Comparison of ENCODE assay signal across 21 cellular contexts in the genomic region with DNA sequence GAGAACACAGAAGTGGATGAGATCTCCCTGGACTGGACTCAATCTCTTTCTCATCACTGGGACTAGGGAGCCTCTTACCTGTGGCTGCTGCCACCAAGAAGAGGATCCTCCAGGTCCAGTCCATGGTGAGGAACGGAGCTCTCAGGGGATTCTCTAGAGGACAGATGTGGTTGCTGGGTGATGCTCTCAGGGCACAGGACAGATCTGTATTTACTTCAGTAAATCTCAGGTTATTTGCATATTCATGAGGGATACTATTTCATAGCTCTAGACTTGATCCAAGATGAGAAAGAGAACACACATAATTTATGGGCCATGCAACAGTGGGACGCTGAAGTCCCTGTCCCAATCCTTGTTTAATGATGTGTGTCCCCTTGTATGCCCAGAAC.
DNase-seq lines count a peak whose midpoint lies in the region; ATAC-seq and TF ChIP-seq lines count a peak whose summit lies in the region.
"Had no signal": no experiment of that assay in that cellular context is flagged by ENCODE, and none has a peak within 500 bp of the region (broad histone marks: within the 10 kb centered on the region; RNA-seq: fewer than 3 reads in every experiment).

No MANE protein-coding gene starts in this region.

- BruUV-seq in Calu3 (replicated peaks; lab: Mats Ljungman, UMichigan), result no TSS peak

- peak; percentile 39 for ATAC-seq in stimulated activated memory B cell treated with anti-CD40 and anti-IgM and Interleukin-4, amounts not matched to agents 10 μg/mL and 1 μg/mL and 100 μg/mL, for 72 hours
- ATAC-seq in HG02759 (IDR thresholded peaks at IDR 0.05; ENCODE audit: unreplicated experiment), result no peak
- ATAC-seq: A549, gastrocnemius medialis had no signal

- CTCF ChIA-PET in activated CD4-positive, alpha-beta T cell treated with anti-CD3 and anti-CD28 coated beads, Interleukin-2, amount 10 ng/mL, durations not matched to agents 7 days and 5 days (lab: Charles Lee), result interaction anchor here (1.1 to 5.2 kb wide), 5 partner anchors 12 to 677 kb away, joined by 3 to 51 read pairs (median 6); no protein-coding TSS in a partner anchor
- CTCF ChIA-PET in Calu3 (lab: Charles Lee), result no interaction called here

- no peaks in the 10 kb centered on the region for H3K9me3 Mint-ChIP-seq in activated CD4-positive, alpha-beta T cell treated with anti-CD3 and anti-CD28 coated beads, Interleukin-2, amount 10 ng/mL, durations not matched to agents 7 days and 5 days
- no peaks in the 10 kb centered on the region for H3K9me3 Mint-ChIP-seq in activated naive CD8-positive, alpha-beta T cell (ENCODE audit: low read depth)
- H3K9me3 Mint-ChIP-seq in stimulated activated memory B cell treated with anti-CD40 and anti-IgM and Interleukin-4, amounts not matched to agents 10 μg/mL and 1 μg/mL and 100 μg/mL, for 72 hours, result no peaks in the 10 kb centered on the region
- H3K9me3 Mint-ChIP-seq in Calu3 (ENCODE audit: low read depth, unreplicated experiment), result no peaks in the 10 kb centered on the region

- H3K27me3 ChIP-seq in brain microvascular endothelial cell (replicated peaks), result no peaks in the 10 kb centered on the region
- H3K27me3 ChIP-seq: cardiac muscle cell, gastrocnemius medialis, sigmoid colon, SJCRH30 had no signal

- H3K27ac Mint-ChIP-seq in activated CD4-positive, alpha-beta T cell treated with anti-CD3 and anti-CD28 coated beads, Interleukin-2, amount 10 ng/mL, durations not matched to agents 7 days and 5 days, result peak overlapping the region; percentile 94
- H3K27ac Mint-ChIP-seq in activated naive CD8-positive, alpha-beta T cell, result peak overlapping the region; percentile 54
- no peak overlapping the region for H3K27ac Mint-ChIP-seq in stimulated activated memory B cell treated with anti-CD40 and anti-IgM and Interleukin-4, amounts not matched to agents 10 μg/mL and 1 μg/mL and 100 μg/mL, for 72 hours
- no peak overlapping the region for H3K27ac Mint-ChIP-seq in Calu3 (ENCODE audit: unreplicated experiment)
- H3K27ac Mint-ChIP-seq: nephron had no signal

- H3K27me3 Mint-ChIP-seq in activated CD4-positive, alpha-beta T cell treated with anti-CD3 and anti-CD28 coated beads, Interleukin-2, amount 10 ng/mL, durations not matched to agents 7 days and 5 days, result no peaks in the 10 kb centered on the region
- no peaks in the 10 kb centered on the region for H3K27me3 Mint-ChIP-seq in activated naive CD8-positive, alpha-beta T cell
- H3K27me3 Mint-ChIP-seq in stimulated activated memory B cell treated with anti-CD40 and anti-IgM and Interleukin-4, amounts not matched to agents 10 μg/mL and 1 μg/mL and 100 μg/mL, for 72 hours, result no peaks in the 10 kb centered on the region
- H3K27me3 Mint-ChIP-seq in Calu3 (ENCODE audit: unreplicated experiment), result peaks cover 58% of the 10 kb centered on the region

- H3K36me3 ChIP-seq in brain microvascular endothelial cell (replicated peaks), result no peaks in the 10 kb centered on the region
- H3K36me3 ChIP-seq: cardiac muscle cell, gastrocnemius medialis, HAP-1, sigmoid colon, SJCRH30 had no signal

- no peak for TF ChIP-seq CTCF in brain microvascular endothelial cell (IDR thresholded peaks at IDR 0.05; ENCODE audit: low read depth, low read length, missing control alignments)
- no peak for TF ChIP-seq CTCF in Calu3 (IDR thresholded peaks at IDR 0.05; ENCODE audit: unreplicated experiment)

- in situ Hi-C loops in brain microvascular endothelial cell (cut with HindIII; ENCODE audit: low pct_ligation_motif_present, low sequenced_read_pairs), result no loop called here

- 0 out of 2 replicates have a peak overlapping the region, but pooled peaks have one; percentile 13 for H3K4me3 ChIP-seq in Jurkat, Clone E6-1 (ENCODE audit: low read length)
- no peak overlapping the region for H3K4me3 ChIP-seq in brain microvascular endothelial cell (ENCODE audit: low read depth, low read length)
- H3K4me3 ChIP-seq: A549, cardiac muscle cell, gastrocnemius medialis, HAP-1, sigmoid colon, SJCRH30 had no signal

- POLR2A ChIA-PET in activated CD4-positive, alpha-beta T cell treated with anti-CD3 and anti-CD28 coated beads, Interleukin-2, amount 10 ng/mL, durations not matched to agents 7 days and 5 days (lab: Charles Lee), result no interaction called here

- H3K4me3 Mint-ChIP-seq in activated CD4-positive, alpha-beta T cell treated with anti-CD3 and anti-CD28 coated beads, Interleukin-2, amount 10 ng/mL, durations not matched to agents 7 days and 5 days, result peak overlapping the region; percentile 24
- H3K4me3 Mint-ChIP-seq in activated naive CD8-positive, alpha-beta T cell, result peak overlapping the region; percentile 35
- no peak overlapping the region for H3K4me3 Mint-ChIP-seq in stimulated activated memory B cell treated with anti-CD40 and anti-IgM and Interleukin-4, amounts not matched to agents 10 μg/mL and 1 μg/mL and 100 μg/mL, for 72 hours
- no peak overlapping the region for H3K4me3 Mint-ChIP-seq in Calu3 (ENCODE audit: low read depth, unreplicated experiment)
- H3K4me3 Mint-ChIP-seq: nephron had no signal

- intact Hi-C loops in Calu3 (cut with micrococcal nuclease; ENCODE audit: unreplicated experiment), result no loop called here

- no peak overlapping the region for H3K27ac ChIP-seq in brain microvascular endothelial cell
- H3K27ac ChIP-seq: A549, cardiac muscle cell, gastrocnemius medialis, sigmoid colon, SJCRH30 had no signal

- no peaks in the 10 kb centered on the region for H3K36me3 Mint-ChIP-seq in activated CD4-positive, alpha-beta T cell treated with anti-CD3 and anti-CD28 coated beads, Interleukin-2, amount 10 ng/mL, durations not matched to agents 7 days and 5 days (ENCODE audit: low read depth)
- H3K36me3 Mint-ChIP-seq in activated naive CD8-positive, alpha-beta T cell, result no peaks in the 10 kb centered on the region
- no peaks in the 10 kb centered on the region for H3K36me3 Mint-ChIP-seq in stimulated activated memory B cell treated with anti-CD40 and anti-IgM and Interleukin-4, amounts not matched to agents 10 μg/mL and 1 μg/mL and 100 μg/mL, for 72 hours
- no peaks in the 10 kb centered on the region for H3K36me3 Mint-ChIP-seq in Calu3 (ENCODE audit: insufficient read depth, unreplicated experiment)

- DNase-seq in activated CD4-positive, alpha-beta T cell treated with anti-CD3 and anti-CD28 coated beads, Interleukin-2, amount 10 ng/mL, durations not matched to agents 7 days and 5 days, result no peak
- DNase-seq in activated CD4-positive, alpha-beta T cell treated with anti-CD3 and anti-CD28 coated beads, Interleukin-2, amount 50 U/mL, for 1 hour, result no peak
- no peak for DNase-seq in Jurkat, Clone E6-1 (ENCODE audit: low read depth, low spot score)
- DNase-seq in brain microvascular endothelial cell, result no peak
- DNase-seq in Calu3, result no peak
- DNase-seq: activated T-cell treated with anti-CD3 and anti-CD28 coated beads for 4 hours, C1 segment of cervical spinal cord, DMS53, gastrocnemius medialis, kidney glomerular epithelial cell, NCI-H1436, sigmoid colon, SJCRH30, T1000 had no signal

- H3K4me1 Mint-ChIP-seq in activated CD4-positive, alpha-beta T cell treated with anti-CD3 and anti-CD28 coated beads, Interleukin-2, amount 10 ng/mL, durations not matched to agents 7 days and 5 days, result peaks cover 64% of the 10 kb centered on the region
- peaks cover 58% of the 10 kb centered on the region for H3K4me1 Mint-ChIP-seq in activated naive CD8-positive, alpha-beta T cell (ENCODE audit: low read depth)
- H3K4me1 Mint-ChIP-seq in stimulated activated memory B cell treated with anti-CD40 and anti-IgM and Interleukin-4, amounts not matched to agents 10 μg/mL and 1 μg/mL and 100 μg/mL, for 72 hours, result peaks cover 19% of the 10 kb centered on the region
- H3K4me1 Mint-ChIP-seq in Calu3 (ENCODE audit: low read depth, unreplicated experiment), result peaks cover under 1% of the 10 kb centered on the region
- H3K4me1 Mint-ChIP-seq: nephron had no signal

Comparison
In these comparisons a context has a peak if more than half of its experiments do, and no peak if none do; other contexts are left out.
1. H3K27ac Mint-ChIP-seq: peak in activated CD4-positive, alpha-beta T cell treated with anti-CD3 and anti-CD28 coated beads, Interleukin-2, amount 10 ng/mL, durations not matched to agents 7 days and 5 days (single experiment) and activated naive CD8-positive, alpha-beta T cell (single experiment); none in stimulated activated memory B cell treated with anti-CD40 and anti-IgM and Interleukin-4, amounts not matched to agents 10 μg/mL and 1 μg/mL and 100 μg/mL, for 72 hours (single experiment) and Calu3 (single experiment).
2. H3K4me3 Mint-ChIP-seq: peak in activated CD4-positive, alpha-beta T cell treated with anti-CD3 and anti-CD28 coated beads, Interleukin-2, amount 10 ng/mL, durations not matched to agents 7 days and 5 days (single experiment) and activated naive CD8-positive, alpha-beta T cell (single experiment); none in stimulated activated memory B cell treated with anti-CD40 and anti-IgM and Interleukin-4, amounts not matched to agents 10 μg/mL and 1 μg/mL and 100 μg/mL, for 72 hours (single experiment) and Calu3 (single experiment).